In genomic region chr15:25635190-25635589, GRCh38 we compare ENCODE assay signal across 17 cellular contexts.
"Had no signal": no experiment of that assay in that cellular context is flagged by ENCODE, and none has a peak within 500 bp of the region (broad histone marks: within the 10 kb centered on the region; RNA-seq: fewer than 3 reads in every experiment).

No MANE protein-coding gene starts in this region.

- H3K27ac ChIP-seq: esophagus muscularis mucosa, lower lobe of right lung, sigmoid colon, VCaP had no signal

- H3K27me3 ChIP-seq: esophagus muscularis mucosa, sigmoid colon had no signal

- H3K4me1 ChIP-seq: esophagus muscularis mucosa, lower lobe of right lung had no signal

- FAIRE-seq: bronchial epithelial cell had no signal

- DNase-seq: activated CD4-positive, alpha-beta T cell treated with anti-CD3 and anti-CD28 coated beads, Interleukin-2, amount 50 U/mL, for 4 hours; activated CD4-positive, CD25-positive, alpha-beta regulatory T cell treated with anti-CD3 and anti-CD28 coated beads, Interleukin-2, amount 50 U/mL, for 72 hours; activated gamma-delta T cell treated with Interleukin-2 at 50 U/mL for 16 hours; cerebellar nuclear complex; effector CD4-positive, alpha-beta T cell; left colon; lower lobe of right lung; natural killer cell; sigmoid colon; stimulated activated CD4-positive, alpha-beta T cell treated with anti-CD3 and anti-CD28 coated beads, Interleukin-12 subunit alpha, Interleukin-12 subunit beta, amount 100 ng/mL, for 4 hours; stimulated activated CD4-positive, alpha-beta T cell treated with anti-CD3 and anti-CD28 coated beads, Interleukin-1b, Interleukin-23, amount 100 ng/mL, for 48 hours; stimulated activated CD8-positive, alpha-beta memory T cell treated with anti-CD3 and anti-CD28 coated beads, Interleukin-4, amount 100 ng/mL, for 48 hours; stimulated activated naive CD4-positive, alpha-beta T cell; T-helper 2 cell had no signal

- H3K4me3 ChIP-seq: esophagus muscularis mucosa, lower lobe of right lung, sigmoid colon had no signal

- H3K9me3 ChIP-seq: esophagus muscularis mucosa, lower lobe of right lung, sigmoid colon had no signal

- ATAC-seq: left colon, lower lobe of right lung, natural killer cell had no signal

- H3K36me3 ChIP-seq: esophagus muscularis mucosa, lower lobe of right lung, sigmoid colon had no signal
